ENCODE assay signal across 13 cellular contexts in the genomic region with DNA sequence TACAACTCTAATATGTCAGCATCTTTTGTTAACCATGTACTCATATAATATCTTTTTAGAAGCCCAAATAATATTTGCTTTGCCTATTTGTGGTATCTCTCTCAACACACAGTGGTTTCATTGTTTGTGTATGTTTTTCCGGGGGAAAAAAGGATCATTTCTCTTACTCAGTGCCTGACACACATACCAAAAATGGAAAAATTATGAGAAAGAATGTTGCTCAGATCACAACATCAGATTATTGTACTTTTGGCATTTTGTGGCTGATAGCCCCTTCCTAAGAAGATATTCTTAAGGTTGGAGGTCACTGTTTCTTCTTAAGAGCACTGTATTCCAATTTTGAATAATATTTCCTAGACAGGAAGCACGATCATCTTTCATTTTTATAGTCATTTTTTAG.
DNase-seq lines count a peak whose midpoint lies in the region; ATAC-seq and TF ChIP-seq lines count a peak whose summit lies in the region.
"Had no signal": no experiment of that assay in that cellular context is flagged by ENCODE, and none has a peak within 500 bp of the region (broad histone marks: within the 10 kb centered on the region; RNA-seq: fewer than 3 reads in every experiment).

No MANE protein-coding gene starts in this region.

- peak overlapping the region; percentile 86 for H3K27ac ChIP-seq in epithelial cell of prostate
- H3K27ac ChIP-seq: SJCRH30 had no signal

- no peak for TF ChIP-seq CTCF in lower leg skin (IDR thresholded peaks at IDR 0.05)

- intact Hi-C loops in lower leg skin (cut with DNase I; ENCODE audit: low total_unique reads), result no loop called here

- 76 to 83% methylated on average over 2 of the region's 2 CpGs for WGBS in lower leg skin, 2 donors

- TF ChIP-seq POLR2A in lower leg skin (IDR thresholded peaks at IDR 0.05), result no peak

- H3K4me3 ChIP-seq in lower leg skin (ENCODE audit: low read depth, poor library complexity, severe bottlenecking), result no peak overlapping the region
- H3K4me3 ChIP-seq: SJCRH30 had no signal

- no peak for ATAC-seq in GM21381 (IDR thresholded peaks at IDR 0.05; ENCODE audit: unreplicated experiment)
- ATAC-seq in HG02885 (IDR thresholded peaks at IDR 0.05; ENCODE audit: poor library complexity, unreplicated experiment), result no peak

- DNase-seq in ELR (ENCODE audit: low read depth) (peak; percentile 93), RPMI7951 (ENCODE audit: low read depth) (peak; percentile 57), epithelial cell of prostate (ENCODE audit: low read depth, low spot score) (no peak), pulmonary artery endothelial cell (ENCODE audit: low read depth, low spot score) (peak; percentile 83), lower leg skin (ENCODE audit: low spot score in 2 of 2) (no peak)
- no peak for DNase-seq in activated effector memory CD4-positive, alpha-beta T cell treated with anti-CD3 and anti-CD28 coated beads, Interleukin-2, amount 50 U/mL, for 16 hours
- DNase-seq: activated CD4-positive, CD25-positive, alpha-beta regulatory T cell treated with anti-CD3 and anti-CD28 coated beads, Interleukin-2, amount 50 U/mL, for 72 hours; central memory CD4-positive, alpha-beta T cell; NCI-H1092 treated with DMSO at 0.1 percent for 48 hours; NCI-H524 treated with DMSO at 0.1 percent for 48 hours had no signal

Comparison
In these comparisons a context has a peak if more than half of its experiments do, and no peak if none do; other contexts are left out.
1. DNase-seq: peak in ELR (single experiment), RPMI7951 (single experiment) and pulmonary artery endothelial cell (single experiment); none in epithelial cell of prostate (single experiment), activated effector memory CD4-positive, alpha-beta T cell treated with anti-CD3 and anti-CD28 coated beads, Interleukin-2, amount 50 U/mL, for 16 hours (single experiment) and lower leg skin (0 of 2).